ENCODE assay signal across 2 cellular contexts in the genomic region with DNA sequence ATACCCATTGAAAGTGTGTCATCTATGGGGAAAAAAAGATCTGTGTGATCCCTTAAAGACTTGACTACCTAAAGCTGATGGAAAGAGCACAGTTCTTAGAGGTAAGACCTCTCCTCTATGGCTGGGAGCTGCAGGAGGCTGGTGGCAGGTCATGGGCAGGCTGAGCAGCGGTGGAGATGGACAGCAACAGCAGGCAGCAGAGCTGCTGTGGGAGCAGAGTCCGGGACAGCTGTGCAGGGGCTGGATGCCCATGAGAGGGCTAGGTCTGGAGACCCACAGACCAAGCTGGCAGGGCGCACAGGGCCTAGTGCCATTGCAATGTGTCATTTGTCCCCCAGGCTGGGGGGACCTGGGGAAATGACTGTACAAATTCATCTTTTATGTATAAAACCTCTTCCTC.
TF ChIP-seq lines count a peak whose summit lies in the region.

No MANE protein-coding gene starts in this region.

TF ChIP-seq in SK-N-SH, 30 proteins besides CTCF, POLR2A, EP300 and RAD21:
- TF ChIP-seq GATA2 (CRISPR knock-in tag; IDR thresholded peaks at IDR 0.05), result no peak
- TF ChIP-seq TCF12 (IDR thresholded peaks at IDR 0.05), result no peak
- no peak for TF ChIP-seq NFIC (IDR thresholded peaks at IDR 0.05; ENCODE audit: borderline replicate concordance)
- TF ChIP-seq TEAD4 (IDR thresholded peaks at IDR 0.05; ENCODE audit: borderline replicate concordance, insufficient read depth), result no peak
- TF ChIP-seq, protein P1, sequence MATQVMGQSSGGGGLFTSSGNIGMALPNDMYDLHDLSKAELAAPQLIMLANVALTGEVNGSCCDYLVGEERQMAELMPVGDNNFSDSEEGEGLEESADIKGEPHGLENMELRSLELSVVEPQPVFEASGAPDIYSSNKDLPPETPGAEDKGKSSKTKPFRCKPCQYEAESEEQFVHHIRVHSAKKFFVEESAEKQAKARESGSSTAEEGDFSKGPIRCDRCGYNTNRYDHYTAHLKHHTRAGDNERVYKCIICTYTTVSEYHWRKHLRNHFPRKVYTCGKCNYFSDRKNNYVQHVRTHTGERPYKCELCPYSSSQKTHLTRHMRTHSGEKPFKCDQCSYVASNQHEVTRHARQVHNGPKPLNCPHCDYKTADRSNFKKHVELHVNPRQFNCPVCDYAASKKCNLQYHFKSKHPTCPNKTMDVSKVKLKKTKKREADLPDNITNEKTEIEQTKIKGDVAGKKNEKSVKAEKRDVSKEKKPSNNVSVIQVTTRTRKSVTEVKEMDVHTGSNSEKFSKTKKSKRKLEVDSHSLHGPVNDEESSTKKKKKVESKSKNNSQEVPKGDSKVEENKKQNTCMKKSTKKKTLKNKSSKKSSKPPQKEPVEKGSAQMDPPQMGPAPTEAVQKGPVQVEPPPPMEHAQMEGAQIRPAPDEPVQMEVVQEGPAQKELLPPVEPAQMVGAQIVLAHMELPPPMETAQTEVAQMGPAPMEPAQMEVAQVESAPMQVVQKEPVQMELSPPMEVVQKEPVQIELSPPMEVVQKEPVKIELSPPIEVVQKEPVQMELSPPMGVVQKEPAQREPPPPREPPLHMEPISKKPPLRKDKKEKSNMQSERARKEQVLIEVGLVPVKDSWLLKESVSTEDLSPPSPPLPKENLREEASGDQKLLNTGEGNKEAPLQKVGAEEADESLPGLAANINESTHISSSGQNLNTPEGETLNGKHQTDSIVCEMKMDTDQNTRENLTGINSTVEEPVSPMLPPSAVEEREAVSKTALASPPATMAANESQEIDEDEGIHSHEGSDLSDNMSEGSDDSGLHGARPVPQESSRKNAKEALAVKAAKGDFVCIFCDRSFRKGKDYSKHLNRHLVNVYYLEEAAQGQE (IDR thresholded peaks at IDR 0.05; ENCODE audit: low read depth, low read length), result 0 out of 2 replicates have a peak, but pooled peaks have one; percentile 17
- TF ChIP-seq FOXM1 (IDR thresholded peaks at IDR 0.05; ENCODE audit: low read depth), result no peak

TF ChIP-seq in HepG2, 621 proteins besides CTCF, POLR2A, EP300 and RAD21:
- TF ChIP-seq HOXD1 (CRISPR knock-in tag; IDR thresholded peaks at IDR 0.05) (no peak), SP140L (CRISPR knock-in tag; IDR thresholded peaks at IDR 0.05; ENCODE audit: borderline replicate concordance) (no peak), ZNF260 (CRISPR knock-in tag; IDR thresholded peaks at IDR 0.05; ENCODE audit: borderline replicate concordance, low read depth) (no peak), ZNF644 (CRISPR knock-in tag; IDR thresholded peaks at IDR 0.05; ENCODE audit: low read depth) (no peak), POLR2G (IDR thresholded peaks at IDR 0.05; ENCODE audit: low read depth, low read length) (no peak), CREB1 (IDR thresholded peaks at IDR 0.05) (no peak), CREB1 (CRISPR knock-in tag; IDR thresholded peaks at IDR 0.05) (no peak), NFYC (CRISPR knock-in tag; IDR thresholded peaks at IDR 0.05) (no peak), ZSCAN9 (CRISPR knock-in tag; IDR thresholded peaks at IDR 0.05; ENCODE audit: borderline replicate concordance) (no peak), IRF2 (CRISPR knock-in tag; IDR thresholded peaks at IDR 0.05) (no peak), KLF13 (CRISPR knock-in tag; IDR thresholded peaks at IDR 0.05) (no peak), ZNF747 (CRISPR knock-in tag; IDR thresholded peaks at IDR 0.05; ENCODE audit: borderline replicate concordance) (no peak), POLR2AphosphoS2 (IDR thresholded peaks at IDR 0.05; ENCODE audit: low read depth, low read length) (no peak), ZFP36L2 (CRISPR knock-in tag; IDR thresholded peaks at IDR 0.05) (no peak), ARNTL (CRISPR knock-in tag; IDR thresholded peaks at IDR 0.05) (no peak)
- TF ChIP-seq, protein P2, sequence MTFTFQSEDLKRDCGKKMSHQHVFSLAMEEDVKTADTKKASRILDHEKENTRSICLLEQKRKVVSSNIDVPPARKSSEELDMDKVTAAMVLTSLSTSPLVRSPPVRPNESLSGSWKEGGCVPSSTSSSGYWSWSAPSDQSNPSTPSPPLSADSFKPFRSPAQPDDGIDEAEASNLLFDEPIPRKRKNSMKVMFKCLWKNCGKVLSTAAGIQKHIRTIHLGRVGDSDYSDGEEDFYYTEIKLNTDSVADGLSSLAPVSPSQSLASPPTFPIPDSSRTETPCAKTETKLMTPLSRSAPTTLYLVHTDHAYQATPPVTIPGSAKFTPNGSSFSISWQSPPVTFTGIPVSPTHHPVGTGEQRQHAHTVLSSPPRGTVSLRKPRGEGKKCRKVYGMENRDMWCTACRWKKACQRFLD (CRISPR knock-in tag; IDR thresholded peaks at IDR 0.05; ENCODE audit: borderline replicate concordance), result no peak
